In the genomic region with DNA sequence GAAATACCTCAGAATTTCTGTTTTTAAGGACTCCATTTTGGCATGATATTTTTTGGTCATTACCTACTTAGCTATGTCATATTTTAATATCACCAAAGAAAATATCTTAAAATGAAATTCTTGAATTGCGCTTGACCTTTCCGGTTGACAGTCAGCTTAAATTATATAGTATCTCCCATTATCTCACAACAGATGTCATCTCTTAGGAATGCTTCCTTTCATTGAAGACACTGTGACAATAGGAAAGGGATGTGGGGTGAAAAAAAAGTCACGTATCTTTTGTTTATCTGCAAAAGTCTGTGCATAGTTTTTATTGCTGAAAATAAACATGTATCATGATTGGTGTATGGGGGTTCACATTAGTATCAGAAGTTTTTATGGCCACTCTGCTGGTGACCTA, we compare ENCODE assay signal across 23 cellular contexts.
"Had no signal": no experiment of that assay in that cellular context is flagged by ENCODE, and none has a peak within 500 bp of the region (broad histone marks: within the 10 kb centered on the region; RNA-seq: fewer than 3 reads in every experiment).

No MANE protein-coding gene starts in this region.

- H3K27ac Mint-ChIP-seq: activated CD4-positive, alpha-beta T cell treated with anti-CD3 and anti-CD28 coated beads, Interleukin-2, amount 10 ng/mL, durations not matched to agents 24 days and 14 days; activated CD8-positive, alpha-beta T cell treated with anti-CD3 and anti-CD28 coated beads, Interleukin-2, amount 10 ng/mL, durations not matched to agents 7 days and 5 days; dendritic cell treated with granulocyte-macrophage colony-stimulating factor and Interleukin-4, amounts not matched to agents 40 ng/mL and 50 ng/mL, for 4 days; effector memory CD8-positive, alpha-beta T cell; memory B cell; natural killer cell treated with Interleukin-12 subunit alpha and Interleukin-12 subunit beta and Interleukin-15 and Interleukin-18, amount 100 ng/mL, for 72 hours had no signal

- H3K4me3 ChIP-seq: ascending aorta, hepatocyte, left ventricle myocardium inferior, right atrium auricular region, skin epidermis, tibial nerve, vagina had no signal

- H3K27me3 Mint-ChIP-seq: activated CD4-positive, alpha-beta T cell treated with anti-CD3 and anti-CD28 coated beads, Interleukin-2, amount 10 ng/mL, durations not matched to agents 24 days and 14 days; dendritic cell treated with granulocyte-macrophage colony-stimulating factor and Interleukin-4, amounts not matched to agents 40 ng/mL and 50 ng/mL, for 4 days; effector memory CD8-positive, alpha-beta T cell; memory B cell; natural killer cell treated with Interleukin-12 subunit alpha and Interleukin-12 subunit beta and Interleukin-15 and Interleukin-18, amount 100 ng/mL, for 72 hours had no signal

- H3K27ac ChIP-seq: ascending aorta, hepatocyte, left ventricle myocardium inferior, right atrium auricular region, skin epidermis, tibial nerve, vagina had no signal

- H3K9me3 Mint-ChIP-seq: dendritic cell treated with granulocyte-macrophage colony-stimulating factor and Interleukin-4, amounts not matched to agents 40 ng/mL and 50 ng/mL, for 4 days; effector memory CD8-positive, alpha-beta T cell; memory B cell; natural killer cell treated with Interleukin-12 subunit alpha and Interleukin-12 subunit beta and Interleukin-15 and Interleukin-18, amount 100 ng/mL, for 72 hours had no signal

- H3K27me3 ChIP-seq: ascending aorta, hepatocyte, right atrium auricular region, tibial nerve, vagina had no signal

- ATAC-seq: activated CD8-positive, alpha-beta T cell treated with anti-CD3 and anti-CD28 coated beads, Interleukin-2, amount 10 ng/mL, durations not matched to agents 7 days and 5 days; effector memory CD8-positive, alpha-beta T cell; natural killer cell treated with Interleukin-12 subunit alpha and Interleukin-12 subunit beta and Interleukin-15 and Interleukin-18, amount 100 ng/mL, for 72 hours had no signal

- H3K36me3 ChIP-seq: ascending aorta, left ventricle myocardium inferior, right atrium auricular region, tibial nerve, vagina had no signal

- DNase-seq: activated CD4-positive, alpha-beta T cell treated with anti-CD3 and anti-CD28 coated beads, Interleukin-2, amount 10 ng/mL, durations not matched to agents 24 days and 14 days; activated CD4-positive, CD25-positive, alpha-beta regulatory T cell; activated CD8-positive, alpha-beta memory T cell treated with anti-CD3 and anti-CD28 coated beads, Interleukin-2, amount 50 U/mL, for 4 hours; activated CD8-positive, alpha-beta T cell treated with anti-CD3 and anti-CD28 coated beads, Interleukin-2, amount 10 ng/mL, durations not matched to agents 7 days and 5 days; activated T-cell treated with anti-CD3 and anti-CD28 coated beads, Interleukin-2, amount 50 U/mL, for 48 hours; effector memory CD8-positive, alpha-beta T cell; erythroblast; islet precursor cell; left ventricle myocardium inferior; occipital lobe; stimulated activated CD4-positive, alpha-beta T cell treated with anti-CD3 and anti-CD28 coated beads, Interleukin-4, amount 100 ng/mL, for 4 hours; stimulated activated CD8-positive, alpha-beta memory T cell treated with anti-CD3 and anti-CD28 coated beads, Interleukin-4, amount 100 ng/mL, for 48 hours; stimulated activated naive CD4-positive, alpha-beta T cell treated with Interleukin-2 at 50 U/mL for 16 hours; substantia nigra had no signal

- H3K36me3 Mint-ChIP-seq: natural killer cell treated with Interleukin-12 subunit alpha and Interleukin-12 subunit beta and Interleukin-15 and Interleukin-18, amount 100 ng/mL, for 72 hours had no signal

- H3K4me3 Mint-ChIP-seq: activated CD4-positive, alpha-beta T cell treated with anti-CD3 and anti-CD28 coated beads, Interleukin-2, amount 10 ng/mL, durations not matched to agents 24 days and 14 days; activated CD8-positive, alpha-beta T cell treated with anti-CD3 and anti-CD28 coated beads, Interleukin-2, amount 10 ng/mL, durations not matched to agents 7 days and 5 days; dendritic cell treated with granulocyte-macrophage colony-stimulating factor and Interleukin-4, amounts not matched to agents 40 ng/mL and 50 ng/mL, for 4 days; effector memory CD8-positive, alpha-beta T cell; memory B cell; natural killer cell treated with Interleukin-12 subunit alpha and Interleukin-12 subunit beta and Interleukin-15 and Interleukin-18, amount 100 ng/mL, for 72 hours had no signal
